Comparison of ENCODE assay signal across 8 cellular contexts in genomic region chr7:1940402-1940786, GRCh38.
DNase-seq lines count a peak whose midpoint lies in the region; ATAC-seq and TF ChIP-seq lines count a peak whose summit lies in the region.

No MANE protein-coding gene starts in this region.

- H3K27me3 ChIP-seq in BLaER1 (no peaks in the 10 kb centered on the region), vagina (no peaks in the 10 kb centered on the region)

- peak overlapping the region; percentile 76 for H3K9ac ChIP-seq in BLaER1

- peak; percentile 96 for ATAC-seq in GM19463 (IDR thresholded peaks at IDR 0.05; ENCODE audit: unreplicated experiment)
- peak; percentile 85 for ATAC-seq in HG03565 (IDR thresholded peaks at IDR 0.05; ENCODE audit: unreplicated experiment)
- ATAC-seq in activated CD4-positive, CD25-positive, alpha-beta regulatory T cell treated with anti-CD3 and anti-CD28 coated beads, Interleukin-2, amount 50 U/mL, for 24 hours, result peak; percentile 97 to 98

- peak; percentile 66 for DNase-seq in choroid plexus epithelial cell (ENCODE audit: low read depth)
- DNase-seq in pons (ENCODE audit: low spot score), result peak; percentile 12
- DNase-seq in vagina (ENCODE audit: extremely low spot score in 2 of 2), result no peak
- DNase-seq in NCI-H345 (lab: John Stamatoyannopoulos, UW), result no peak

- H3K4me1 ChIP-seq in BLaER1 (peaks cover 96% of the 10 kb centered on the region), vagina (peaks cover 24% of the 10 kb centered on the region)

- intact Hi-C loops in vagina (cut with DNase I), result no loop called here

- H3K36me3 ChIP-seq in BLaER1 (peaks cover 30% of the 10 kb centered on the region), vagina (no peaks in the 10 kb centered on the region)

- H4K20me1 ChIP-seq in BLaER1, result peaks cover 78% of the 10 kb centered on the region

- peak overlapping the region; percentile 100 for H3K4me2 ChIP-seq in BLaER1

- H3K9me3 ChIP-seq in BLaER1 (peaks cover 5% of the 10 kb centered on the region; the same call in 1 of the 2 replicates), vagina (no peaks in the 10 kb centered on the region)

- H3K4me3 ChIP-seq in BLaER1 (peak overlapping the region; percentile 60), choroid plexus epithelial cell (ENCODE audit: low read depth, low read length) (no peak overlapping the region), vagina (peak overlapping the region; percentile 23 to 30)

- TF ChIP-seq CTCF in choroid plexus epithelial cell (conservative IDR thresholded peaks at IDR 0.05; ENCODE audit: low read depth, low read length) (no peak), vagina (IDR thresholded peaks at IDR 0.05) (no peak)

- peak in 1 of 2 donors; percentile 18 for TF ChIP-seq POLR2A in vagina (IDR thresholded peaks at IDR 0.05)

- peak overlapping the region; percentile 87 for H3K27ac ChIP-seq in BLaER1
- H3K27ac ChIP-seq in vagina, result peak overlapping the region; percentile 71

Comparison
In these comparisons a context has a peak if more than half of its experiments do, and no peak if none do; other contexts are left out.
1. DNase-seq: peak in choroid plexus epithelial cell (single experiment) and pons (single experiment); none in vagina (0 of 2) and NCI-H345 (single experiment).
2. Peak in every context shown above with its lines, with median percentiles within 50 percentile points of each other: ATAC-seq.